ENCODE assay signal across 1 cellular context in the genomic region with DNA sequence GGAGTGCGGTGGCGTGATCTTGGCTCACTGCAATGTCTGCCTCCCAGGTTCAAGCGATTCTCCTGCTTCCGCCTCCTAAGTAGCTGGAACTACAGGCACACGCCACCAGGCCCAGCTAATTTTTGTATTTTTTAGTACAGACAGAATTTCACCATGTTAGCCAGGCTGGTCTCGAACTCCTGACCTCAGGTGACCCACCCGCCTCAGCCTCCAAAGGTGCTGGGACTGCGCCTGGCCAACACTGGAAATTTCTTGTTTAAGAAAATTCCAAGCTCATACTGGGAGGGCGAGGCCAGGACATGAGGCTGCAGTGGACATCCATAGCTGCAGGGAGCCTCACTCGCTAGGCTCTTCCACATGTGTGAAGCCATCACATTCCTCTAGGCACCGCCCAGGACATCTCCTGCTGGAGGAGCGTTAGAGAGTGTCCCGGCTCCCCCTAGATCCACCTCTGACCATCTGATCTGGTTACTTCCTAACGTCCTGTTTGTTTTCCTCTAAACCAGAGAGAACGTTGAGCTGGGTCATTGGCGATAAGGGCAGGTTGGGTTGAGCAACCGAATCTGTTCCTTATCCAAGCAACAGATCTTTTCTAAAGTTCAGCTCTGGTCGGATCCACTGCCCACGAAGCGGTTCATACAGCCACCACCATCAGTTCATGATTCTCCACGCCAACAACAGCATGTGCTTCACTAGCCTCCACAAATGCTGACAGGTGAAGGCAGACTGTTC.
TF ChIP-seq lines count a peak whose summit lies in the region.

No MANE protein-coding gene starts in this region.

TF ChIP-seq in GM23338, 12 proteins besides CTCF, POLR2A, EP300 and RAD21 (continued from another document):
- TF ChIP-seq, protein P1, sequence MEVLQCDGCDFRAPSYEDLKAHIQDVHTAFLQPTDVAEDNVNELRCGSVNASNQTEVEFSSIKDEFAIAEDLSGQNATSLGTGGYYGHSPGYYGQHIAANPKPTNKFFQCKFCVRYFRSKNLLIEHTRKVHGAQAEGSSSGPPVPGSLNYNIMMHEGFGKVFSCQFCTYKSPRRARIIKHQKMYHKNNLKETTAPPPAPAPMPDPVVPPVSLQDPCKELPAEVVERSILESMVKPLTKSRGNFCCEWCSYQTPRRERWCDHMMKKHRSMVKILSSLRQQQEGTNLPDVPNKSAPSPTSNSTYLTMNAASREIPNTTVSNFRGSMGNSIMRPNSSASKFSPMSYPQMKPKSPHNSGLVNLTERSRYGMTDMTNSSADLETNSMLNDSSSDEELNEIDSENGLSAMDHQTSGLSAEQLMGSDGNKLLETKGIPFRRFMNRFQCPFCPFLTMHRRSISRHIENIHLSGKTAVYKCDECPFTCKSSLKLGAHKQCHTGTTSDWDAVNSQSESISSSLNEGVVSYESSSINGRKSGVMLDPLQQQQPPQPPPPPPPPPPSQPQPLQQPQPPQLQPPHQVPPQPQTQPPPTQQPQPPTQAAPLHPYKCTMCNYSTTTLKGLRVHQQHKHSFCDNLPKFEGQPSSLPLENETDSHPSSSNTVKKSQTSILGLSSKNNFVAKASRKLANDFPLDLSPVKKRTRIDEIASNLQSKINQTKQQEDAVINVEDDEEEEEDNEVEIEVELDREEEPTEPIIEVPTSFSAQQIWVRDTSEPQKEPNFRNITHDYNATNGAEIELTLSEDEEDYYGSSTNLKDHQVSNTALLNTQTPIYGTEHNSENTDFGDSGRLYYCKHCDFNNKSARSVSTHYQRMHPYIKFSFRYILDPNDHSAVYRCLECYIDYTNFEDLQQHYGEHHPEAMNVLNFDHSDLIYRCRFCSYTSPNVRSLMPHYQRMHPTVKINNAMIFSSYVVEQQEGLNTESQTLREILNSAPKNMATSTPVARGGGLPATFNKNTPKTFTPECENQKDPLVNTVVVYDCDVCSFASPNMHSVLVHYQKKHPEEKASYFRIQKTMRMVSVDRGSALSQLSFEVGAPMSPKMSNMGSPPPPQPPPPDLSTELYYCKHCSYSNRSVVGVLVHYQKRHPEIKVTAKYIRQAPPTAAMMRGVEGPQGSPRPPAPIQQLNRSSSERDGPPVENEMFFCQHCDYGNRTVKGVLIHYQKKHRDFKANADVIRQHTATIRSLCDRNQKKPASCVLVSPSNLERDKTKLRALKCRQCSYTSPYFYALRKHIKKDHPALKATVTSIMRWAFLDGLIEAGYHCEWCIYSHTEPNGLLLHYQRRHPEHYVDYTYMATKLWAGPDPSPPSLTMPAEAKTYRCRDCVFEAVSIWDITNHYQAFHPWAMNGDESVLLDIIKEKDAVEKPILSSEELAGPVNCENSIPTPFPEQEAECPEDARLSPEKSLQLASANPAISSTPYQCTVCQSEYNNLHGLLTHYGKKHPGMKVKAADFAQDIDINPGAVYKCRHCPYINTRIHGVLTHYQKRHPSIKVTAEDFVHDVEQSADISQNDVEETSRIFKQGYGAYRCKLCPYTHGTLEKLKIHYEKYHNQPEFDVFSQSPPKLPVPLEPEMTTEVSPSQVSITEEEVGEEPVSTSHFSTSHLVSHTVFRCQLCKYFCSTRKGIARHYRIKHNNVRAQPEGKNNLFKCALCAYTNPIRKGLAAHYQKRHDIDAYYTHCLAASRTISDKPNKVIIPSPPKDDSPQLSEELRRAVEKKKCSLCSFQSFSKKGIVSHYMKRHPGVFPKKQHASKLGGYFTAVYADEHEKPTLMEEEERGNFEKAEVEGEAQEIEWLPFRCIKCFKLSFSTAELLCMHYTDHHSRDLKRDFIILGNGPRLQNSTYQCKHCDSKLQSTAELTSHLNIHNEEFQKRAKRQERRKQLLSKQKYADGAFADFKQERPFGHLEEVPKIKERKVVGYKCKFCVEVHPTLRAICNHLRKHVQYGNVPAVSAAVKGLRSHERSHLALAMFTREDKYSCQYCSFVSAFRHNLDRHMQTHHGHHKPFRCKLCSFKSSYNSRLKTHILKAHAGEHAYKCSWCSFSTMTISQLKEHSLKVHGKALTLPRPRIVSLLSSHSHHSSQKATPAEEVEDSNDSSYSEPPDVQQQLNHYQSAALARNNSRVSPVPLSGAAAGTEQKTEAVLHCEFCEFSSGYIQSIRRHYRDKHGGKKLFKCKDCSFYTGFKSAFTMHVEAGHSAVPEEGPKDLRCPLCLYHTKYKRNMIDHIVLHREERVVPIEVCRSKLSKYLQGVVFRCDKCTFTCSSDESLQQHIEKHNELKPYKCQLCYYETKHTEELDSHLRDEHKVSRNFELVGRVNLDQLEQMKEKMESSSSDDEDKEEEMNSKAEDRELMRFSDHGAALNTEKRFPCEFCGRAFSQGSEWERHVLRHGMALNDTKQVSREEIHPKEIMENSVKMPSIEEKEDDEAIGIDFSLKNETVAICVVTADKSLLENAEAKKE (CRISPR knock-in tag; IDR thresholded peaks at IDR 0.05), result no peak
- TF ChIP-seq, protein P2, sequence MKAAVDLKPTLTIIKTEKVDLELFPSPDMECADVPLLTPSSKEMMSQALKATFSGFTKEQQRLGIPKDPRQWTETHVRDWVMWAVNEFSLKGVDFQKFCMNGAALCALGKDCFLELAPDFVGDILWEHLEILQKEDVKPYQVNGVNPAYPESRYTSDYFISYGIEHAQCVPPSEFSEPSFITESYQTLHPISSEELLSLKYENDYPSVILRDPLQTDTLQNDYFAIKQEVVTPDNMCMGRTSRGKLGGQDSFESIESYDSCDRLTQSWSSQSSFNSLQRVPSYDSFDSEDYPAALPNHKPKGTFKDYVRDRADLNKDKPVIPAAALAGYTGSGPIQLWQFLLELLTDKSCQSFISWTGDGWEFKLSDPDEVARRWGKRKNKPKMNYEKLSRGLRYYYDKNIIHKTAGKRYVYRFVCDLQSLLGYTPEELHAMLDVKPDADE (IDR thresholded peaks at IDR 0.05), result no peak
- TF ChIP-seq, protein P3, sequence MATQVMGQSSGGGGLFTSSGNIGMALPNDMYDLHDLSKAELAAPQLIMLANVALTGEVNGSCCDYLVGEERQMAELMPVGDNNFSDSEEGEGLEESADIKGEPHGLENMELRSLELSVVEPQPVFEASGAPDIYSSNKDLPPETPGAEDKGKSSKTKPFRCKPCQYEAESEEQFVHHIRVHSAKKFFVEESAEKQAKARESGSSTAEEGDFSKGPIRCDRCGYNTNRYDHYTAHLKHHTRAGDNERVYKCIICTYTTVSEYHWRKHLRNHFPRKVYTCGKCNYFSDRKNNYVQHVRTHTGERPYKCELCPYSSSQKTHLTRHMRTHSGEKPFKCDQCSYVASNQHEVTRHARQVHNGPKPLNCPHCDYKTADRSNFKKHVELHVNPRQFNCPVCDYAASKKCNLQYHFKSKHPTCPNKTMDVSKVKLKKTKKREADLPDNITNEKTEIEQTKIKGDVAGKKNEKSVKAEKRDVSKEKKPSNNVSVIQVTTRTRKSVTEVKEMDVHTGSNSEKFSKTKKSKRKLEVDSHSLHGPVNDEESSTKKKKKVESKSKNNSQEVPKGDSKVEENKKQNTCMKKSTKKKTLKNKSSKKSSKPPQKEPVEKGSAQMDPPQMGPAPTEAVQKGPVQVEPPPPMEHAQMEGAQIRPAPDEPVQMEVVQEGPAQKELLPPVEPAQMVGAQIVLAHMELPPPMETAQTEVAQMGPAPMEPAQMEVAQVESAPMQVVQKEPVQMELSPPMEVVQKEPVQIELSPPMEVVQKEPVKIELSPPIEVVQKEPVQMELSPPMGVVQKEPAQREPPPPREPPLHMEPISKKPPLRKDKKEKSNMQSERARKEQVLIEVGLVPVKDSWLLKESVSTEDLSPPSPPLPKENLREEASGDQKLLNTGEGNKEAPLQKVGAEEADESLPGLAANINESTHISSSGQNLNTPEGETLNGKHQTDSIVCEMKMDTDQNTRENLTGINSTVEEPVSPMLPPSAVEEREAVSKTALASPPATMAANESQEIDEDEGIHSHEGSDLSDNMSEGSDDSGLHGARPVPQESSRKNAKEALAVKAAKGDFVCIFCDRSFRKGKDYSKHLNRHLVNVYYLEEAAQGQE (IDR thresholded peaks at IDR 0.05; ENCODE audit: unreplicated experiment), result no peak
- no peak for TF ChIP-seq NANOG (IDR thresholded peaks at IDR 0.05; ENCODE audit: borderline replicate concordance)
- no peak for TF ChIP-seq STAT1 (IDR thresholded peaks at IDR 0.05; ENCODE audit: unreplicated experiment)
- no peak for TF ChIP-seq EZH2 (IDR thresholded peaks at IDR 0.05; ENCODE audit: low read depth, unreplicated experiment)
- TF ChIP-seq EZH2phosphoT487 (IDR thresholded peaks at IDR 0.05; ENCODE audit: unreplicated experiment), result no peak
- TF ChIP-seq ZNF114 (CRISPR knock-in tag; IDR thresholded peaks at IDR 0.05), result no peak
- TF ChIP-seq POLR2AphosphoS5 (IDR thresholded peaks at IDR 0.05; ENCODE audit: low read depth), result no peak
- no peak for TF ChIP-seq ZNF331 (CRISPR knock-in tag; IDR thresholded peaks at IDR 0.05; ENCODE audit: low read depth)
- TF ChIP-seq CREB1 (CRISPR knock-in tag; IDR thresholded peaks at IDR 0.05; ENCODE audit: low read depth), result no peak
